In genomic region chr2:96321230-96322103, GRCh38 we compare ENCODE assay signal across 8 cellular contexts. TPM values are rescaled to one million over a fixed set of nuclear protein-coding genes. Genes with fewer than 3 reads are reported as not detected.
DNase-seq lines count a peak whose midpoint lies in the region; ATAC-seq and TF ChIP-seq lines count a peak whose summit lies in the region.

No MANE protein-coding gene starts in this region.

- H3K4me1 ChIP-seq in endodermal cell (ENCODE audit: control insufficient read depth, insufficient read depth, low read length) = no peaks in the 10 kb centered on the region

- 0 to 1% methylated on average over 42 to 81 of the region's 81 CpGs for WGBS in endodermal cell (ENCODE audit: insufficient coverage in 1 of 2, insufficient read length in 1 of 2), 2 experiments

- no peak for TF ChIP-seq CTCF in endodermal cell (conservative IDR thresholded peaks at IDR 0.05)

- POLR2A ChIA-PET in naive thymus-derived CD8-positive, alpha-beta T cell (lab: Charles Lee) = interaction anchor here (0.5 to 4.0 kb wide), 18 partner anchors 9 to 1400 kb away, joined by 3 to 59 read pairs (median 4); partner anchors contain the start of genes ARID5A, NCAPH and SNRNP200

- H3K27ac Mint-ChIP-seq in endodermal cell = no peak overlapping the region
- peak overlapping the region; percentile 50 to 87 (median 84) for H3K27ac Mint-ChIP-seq in naive thymus-derived CD8-positive, alpha-beta T cell
- peak overlapping the region; percentile 92 to 93 for H3K27ac Mint-ChIP-seq in stimulated activated naive CD8-positive, alpha-beta T cell treated with anti-CD3 and anti-CD28 coated beads, Interleukin-15, amount 100 ng/mL, for 72 hours

- ATAC-seq in Right ventricle myocardium inferior (peak; percentile 61), HG02885 (IDR thresholded peaks at IDR 0.05; ENCODE audit: poor library complexity, unreplicated experiment) (peak; percentile 68)
- peak; percentile 72 to 74 for ATAC-seq in naive thymus-derived CD8-positive, alpha-beta T cell
- ATAC-seq in stimulated activated naive CD8-positive, alpha-beta T cell treated with anti-CD3 and anti-CD28 coated beads, Interleukin-15, amount 100 ng/mL, for 72 hours = peak; percentile 82

- peaks cover 68% of the 10 kb centered on the region for H3K27me3 ChIP-seq in endodermal cell (ENCODE audit: control insufficient read depth, insufficient read depth, low read length, poor library complexity, severe bottlenecking)

- peaks cover 81% of the 10 kb centered on the region for H3K27me3 Mint-ChIP-seq in endodermal cell (ENCODE audit: insufficient read depth)
- H3K27me3 Mint-ChIP-seq in naive thymus-derived CD8-positive, alpha-beta T cell = no peaks in the 10 kb centered on the region
- H3K27me3 Mint-ChIP-seq in stimulated activated naive CD8-positive, alpha-beta T cell treated with anti-CD3 and anti-CD28 coated beads, Interleukin-15, amount 100 ng/mL, for 72 hours = no peaks in the 10 kb centered on the region

- peak; percentile 72 for DNase-seq in Right ventricle myocardium inferior (ENCODE audit: missing footprints)
- no peak for DNase-seq in cardiac septum (ENCODE audit: low spot score)
- peak; percentile 76 for DNase-seq in NCI-H2227 treated with DMSO at 0.1 percent for 48 hours (lab: John Stamatoyannopoulos, UW)
- DNase-seq in activated CD4-positive, alpha-beta T cell treated with anti-CD3 and anti-CD28 coated beads, Interleukin-2, amount 50 U/mL, for 48 hours = peak; percentile 88 to 90
- DNase-seq in endodermal cell = peak; percentile 83
- peak; percentile 61 to 84 (median 69) for DNase-seq in naive thymus-derived CD8-positive, alpha-beta T cell
- peak; percentile 87 to 89 for DNase-seq in stimulated activated naive CD8-positive, alpha-beta T cell treated with anti-CD3 and anti-CD28 coated beads, Interleukin-15, amount 100 ng/mL, for 72 hours

- H3K4me3 Mint-ChIP-seq in endodermal cell = peak overlapping the region; percentile 58
- peak overlapping the region; percentile 75 to 94 (median 90) for H3K4me3 Mint-ChIP-seq in naive thymus-derived CD8-positive, alpha-beta T cell
- peak overlapping the region; percentile 77 to 93 for H3K4me3 Mint-ChIP-seq in stimulated activated naive CD8-positive, alpha-beta T cell treated with anti-CD3 and anti-CD28 coated beads, Interleukin-15, amount 100 ng/mL, for 72 hours

- H3K9me3 Mint-ChIP-seq in endodermal cell = no peaks in the 10 kb centered on the region
- no peaks in the 10 kb centered on the region for H3K9me3 Mint-ChIP-seq in naive thymus-derived CD8-positive, alpha-beta T cell
- H3K9me3 Mint-ChIP-seq in stimulated activated naive CD8-positive, alpha-beta T cell treated with anti-CD3 and anti-CD28 coated beads, Interleukin-15, amount 100 ng/mL, for 72 hours = no peaks in the 10 kb centered on the region

- intact Hi-C loops in Right ventricle myocardium inferior (cut with DNase I) (no loop called here), cardiac septum (cut with DNase I) (no loop called here)

- no peak overlapping the region for H3K9ac ChIP-seq in endodermal cell (ENCODE audit: extremely low read depth, low read length, poor library complexity, severe bottlenecking)

- H3K36me3 ChIP-seq in endodermal cell (ENCODE audit: control insufficient read depth, insufficient read depth, low read length) = no peaks in the 10 kb centered on the region

- no peaks in the 10 kb centered on the region for H3K36me3 Mint-ChIP-seq in endodermal cell (ENCODE audit: low read depth)
- H3K36me3 Mint-ChIP-seq in naive thymus-derived CD8-positive, alpha-beta T cell = no peaks in the 10 kb centered on the region

- H3K4me1 Mint-ChIP-seq in endodermal cell = peaks cover 10% of the 10 kb centered on the region
- H3K4me1 Mint-ChIP-seq in naive thymus-derived CD8-positive, alpha-beta T cell = peaks cover 27 to 67% (median 60%) of the 10 kb centered on the region in 4 donors
- H3K4me1 Mint-ChIP-seq in stimulated activated naive CD8-positive, alpha-beta T cell treated with anti-CD3 and anti-CD28 coated beads, Interleukin-15, amount 100 ng/mL, for 72 hours = peaks cover 71% of the 10 kb centered on the region

- H3K4me3 ChIP-seq in endodermal cell (ENCODE audit: low read length) = peak overlapping the region; percentile 80

- no peaks in the 10 kb centered on the region for H3K9me3 ChIP-seq in endodermal cell (ENCODE audit: control insufficient read depth, low read length)

- no peak overlapping the region for H3K27ac ChIP-seq in endodermal cell (ENCODE audit: low read depth, low read length)

RNA-seq across cellular contexts. Expression of gene ITPRIPL1, which starts 3.6 kb away (rescaled TPM):
- total RNA-seq in Right ventricle myocardium inferior = 1.4 TPM
- 0.83 TPM for total RNA-seq in cardiac septum
- total RNA-seq in endodermal cell = 1 to 10 TPM; 6.8 to 8.0 TPM
- 6.1 TPM for polyA plus RNA-seq in endodermal cell (2013, experiment 1 of 2)
- polyA plus RNA-seq in endodermal cell (2013, experiment 2 of 2) = 6.0 TPM
- total RNA-seq in naive thymus-derived CD8-positive, alpha-beta T cell = 1 to 10 TPM; 1.4 to 1.8 TPM
- 1 to 10 TPM in 1 of 3 donors, under 1 TPM in 2; 0.47 to 8.6 (median 0.94) TPM for polyA plus RNA-seq in naive thymus-derived CD8-positive, alpha-beta T cell

RNA-seq across cellular contexts. Expression of gene NCAPH, which starts 14.1 kb away (rescaled TPM):
- total RNA-seq in Right ventricle myocardium inferior (1.1 TPM), cardiac septum (0.32 TPM), endodermal cell (10 to 100 TPM; 35.0 to 49.5 TPM)
- polyA plus RNA-seq in endodermal cell (2013, experiment 1 of 2) = 52.9 TPM
- 58.8 TPM for polyA plus RNA-seq in endodermal cell (2013, experiment 2 of 2)
- under 1 TPM; 0.26 to 0.77 TPM for total RNA-seq in naive thymus-derived CD8-positive, alpha-beta T cell
- under 1 TPM in 2 of 3 donors, not detected in 1; 0.52 to 0.86 TPM for polyA plus RNA-seq in naive thymus-derived CD8-positive, alpha-beta T cell

RNA-seq across cellular contexts. Expression of gene SNRNP200, which starts 16.1 kb away (rescaled TPM):
- total RNA-seq in Right ventricle myocardium inferior = 50.9 TPM
- 62.2 TPM for total RNA-seq in cardiac septum
- 100 to 1,000 TPM; 190 to 211 TPM for total RNA-seq in endodermal cell
- 171 TPM for polyA plus RNA-seq in endodermal cell (2013, experiment 1 of 2)
- polyA plus RNA-seq in endodermal cell (2013, experiment 2 of 2) = 169 TPM
- 100 to 1,000 TPM; 237 to 246 TPM for total RNA-seq in naive thymus-derived CD8-positive, alpha-beta T cell
- polyA plus RNA-seq in naive thymus-derived CD8-positive, alpha-beta T cell = 100 to 1,000 TPM in 1 of 3 donors, 10 to 100 TPM in 2; 61.8 to 111 (median 90.3) TPM

RNA-seq across cellular contexts. Expression of gene CIAO1, which starts 55.4 kb away (rescaled TPM):
- total RNA-seq in Right ventricle myocardium inferior (59.9 TPM), cardiac septum (56.1 TPM), endodermal cell (10 to 100 TPM; 65.4 to 66.2 TPM)
- 71.4 TPM for polyA plus RNA-seq in endodermal cell (2013, experiment 1 of 2)
- polyA plus RNA-seq in endodermal cell (2013, experiment 2 of 2) = 58.3 TPM
- 10 to 100 TPM; 86.3 to 88.6 TPM for total RNA-seq in naive thymus-derived CD8-positive, alpha-beta T cell
- polyA plus RNA-seq in naive thymus-derived CD8-positive, alpha-beta T cell = 100 to 1,000 TPM in 1 of 3 donors, 10 to 100 TPM in 2; 85.5 to 106 (median 95.2) TPM

RNA-seq across cellular contexts. Expression of gene TMEM127, which starts 55.7 kb away (rescaled TPM):
- total RNA-seq in Right ventricle myocardium inferior (68.2 TPM), cardiac septum (92.7 TPM), endodermal cell (10 to 100 TPM; 27.0 to 28.3 TPM)
- polyA plus RNA-seq in endodermal cell (2013, experiment 1 of 2) = 20.1 TPM
- polyA plus RNA-seq in endodermal cell (2013, experiment 2 of 2) = 18.2 TPM
- total RNA-seq in naive thymus-derived CD8-positive, alpha-beta T cell = 10 to 100 TPM; 32.2 to 39.5 TPM
- polyA plus RNA-seq in naive thymus-derived CD8-positive, alpha-beta T cell = 10 to 100 TPM; 22.1 to 35.7 (median 22.3) TPM

Comparison
In these comparisons a context has a peak if more than half of its experiments do, and no peak if none do; other contexts are left out.
1. RNA of gene NCAPH, which starts 14.1 kb away (total RNA-seq): 35.0 to 49.5 TPM in endodermal cell; 1.1 TPM in Right ventricle myocardium inferior (single experiment), 0.26 to 0.77 TPM in naive thymus-derived CD8-positive, alpha-beta T cell and 0.32 TPM in cardiac septum (single experiment); every median in the first group is over 10 times any median in the second.
2. Peak in every context shown above with its lines, with median percentiles within 50 percentile points of each other: ATAC-seq and H3K4me3 Mint-ChIP-seq.